1 cellular context compared by ENCODE assay signal in the genomic region with DNA sequence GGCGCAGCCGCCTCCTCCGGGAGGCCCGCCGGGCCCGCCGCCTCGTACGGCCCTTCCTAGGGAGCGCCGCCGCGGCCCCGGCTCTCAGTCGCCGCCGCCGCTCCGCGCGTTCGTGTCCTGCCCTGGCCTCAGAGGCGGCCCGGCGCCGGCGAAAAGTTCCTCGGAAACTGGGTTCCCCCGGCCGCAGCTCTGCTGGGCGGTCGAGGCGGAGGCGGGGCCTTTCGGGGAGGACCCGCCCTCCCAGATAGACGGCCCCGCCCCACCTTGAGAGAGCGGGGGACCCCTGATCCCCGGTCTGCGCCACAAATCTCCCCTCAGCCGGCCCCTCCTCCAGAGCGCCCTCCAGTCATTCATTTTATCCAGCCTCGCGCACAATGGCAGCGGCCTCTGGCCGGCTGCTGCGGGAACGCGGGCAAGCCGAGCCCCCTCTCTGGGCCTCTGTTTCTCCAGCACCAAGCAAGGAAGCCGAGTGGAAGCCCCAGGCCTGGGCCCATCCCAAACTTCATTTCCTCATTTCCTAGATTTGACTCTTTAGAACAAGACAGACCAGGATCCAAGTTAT.
TF ChIP-seq lines count a peak whose summit lies in the region.

Gene SREBF1 (minus strand): TSS at position 169 of the 562 bp plus-strand sequence. CDS start 169 bp downstream, outside the sequence.

TF ChIP-seq in neural cell, 6 proteins besides CTCF, POLR2A, EP300 and RAD21 (continued from another document):
- TF ChIP-seq MXI1 (conservative IDR thresholded peaks at IDR 0.05; ENCODE audit: poor library complexity, severe bottlenecking) (no peak), TAF1 (IDR thresholded peaks at IDR 0.05; ENCODE audit: low read depth) (no peak)
